Comparison of ENCODE assay signal across 8 cellular contexts in genomic region chr22:41781508-41781906, GRCh38. TPM values are rescaled to one million over a fixed set of nuclear protein-coding genes. Genes with fewer than 3 reads are reported as not detected.
A peak's percentile ranks its signal among the peaks of the same experiment; 100 is the strongest.
DNase-seq lines count a peak whose midpoint lies in the region; ATAC-seq and TF ChIP-seq lines count a peak whose summit lies in the region.

No MANE protein-coding gene starts in this region.

- H3K36me3 ChIP-seq in GM06990 (ENCODE audit: control insufficient read depth, insufficient read depth, low read length) (peaks cover 9% of the 10 kb centered on the region), Peyer's patch (no peaks in the 10 kb centered on the region), lung (ENCODE audit: control insufficient read depth in 2 of 2, insufficient read depth in 2 of 2, low read length in 2 of 2) (no peaks in the 10 kb centered on the region)

- TF ChIP-seq POLR2A in Peyer's patch (IDR thresholded peaks at IDR 0.05) = no peak

- 37 to 70% methylated on average over 1 of the region's 1 CpG for WGBS in lung, 2 donors

- H3K4me3 ChIP-seq in GM06990 (replicated peaks; ENCODE audit: low read depth, low read length) = peak overlapping the region; percentile 75
- H3K4me3 ChIP-seq in Peyer's patch = peak overlapping the region; percentile 21 to 39 (median 26)
- H3K4me3 ChIP-seq in lung = peak overlapping the region; percentile 11

- H3K9me3 ChIP-seq in Peyer's patch = no peaks in the 10 kb centered on the region
- no peaks in the 10 kb centered on the region for H3K9me3 ChIP-seq in lung (ENCODE audit: control insufficient read depth in 2 of 2, insufficient read depth in 1 of 2, low read length in 1 of 2)

- H3K27me3 ChIP-seq in GM06990 (replicated peaks; ENCODE audit: control insufficient read depth, insufficient read depth, low read length) = no peaks in the 10 kb centered on the region
- no peaks in the 10 kb centered on the region for H3K27me3 ChIP-seq in Peyer's patch
- H3K27me3 ChIP-seq in lung (ENCODE audit: control insufficient read depth, insufficient read depth) = no peaks in the 10 kb centered on the region

- peak; percentile 21 for ATAC-seq in GM21723 (IDR thresholded peaks at IDR 0.05; ENCODE audit: unreplicated experiment)
- ATAC-seq in lung (ENCODE audit: insufficient read depth, low FRiP score) = no peak
- ATAC-seq in HG03108 (IDR thresholded peaks at IDR 0.05; ENCODE audit: unreplicated experiment) = no peak
- no peak for ATAC-seq in HG02938 (IDR thresholded peaks at IDR 0.05; ENCODE audit: unreplicated experiment)
- ATAC-seq in HG02884 (IDR thresholded peaks at IDR 0.05; ENCODE audit: unreplicated experiment) = no peak

- H3K27ac ChIP-seq in Peyer's patch (peak overlapping the region; percentile 59 to 84 (median 73)), lung (ENCODE audit: low read depth in 1 of 2, low read length in 1 of 2) (peak overlapping the region in 1 of 2 donors; percentile 23)

- no peak for TF ChIP-seq CTCF in GM06990 (IDR thresholded peaks at IDR 0.05; ENCODE audit: insufficient read depth, low read length, poor library complexity, severe bottlenecking)
- TF ChIP-seq CTCF in Peyer's patch (IDR thresholded peaks at IDR 0.05) = no peak
- no peak for TF ChIP-seq CTCF in lung (IDR thresholded peaks at IDR 0.05; ENCODE audit: control extremely low read depth, extremely low read depth)

- DNase-seq in GM06990 (ENCODE audit: extremely low read depth, insufficient read length) = no peak
- DNase-seq in Peyer's patch = no peak
- no peak for DNase-seq in lung (ENCODE audit: low spot score)
- no peak for DNase-seq in NCI-H1105 (lab: John Stamatoyannopoulos, UW)

- H3K4me1 ChIP-seq in Peyer's patch = peaks cover 0 to 9% (median 3%) of the 10 kb centered on the region in 4 donors
- H3K4me1 ChIP-seq in lung (ENCODE audit: control insufficient read depth in 2 of 2, insufficient read depth in 2 of 2, low read length in 2 of 2) = peaks cover 0 to 2% of the 10 kb centered on the region in 2 donors

RNA-seq across cellular contexts. Expression of gene CCDC134, which starts 19.0 kb away (rescaled TPM):
- 10 to 100 TPM in 2 of 4 donors, 1 to 10 TPM in 2; 8.1 to 20.6 (median 10.2) TPM for total RNA-seq in Peyer's patch
- total RNA-seq in lung = 10 to 100 TPM in 1 of 2 donors, 1 to 10 TPM in 1; 9.9 to 10.6 TPM
- 1 to 10 TPM; 2.5 to 4.2 TPM for polyA plus RNA-seq in lung

RNA-seq across cellular contexts. Expression of gene SREBF2, which starts 51.4 kb away (rescaled TPM):
- 100 to 1,000 TPM in 3 of 4 donors, 10 to 100 TPM in 1; 66.0 to 221 (median 144) TPM for total RNA-seq in Peyer's patch
- 100 to 1,000 TPM in 1 of 2 donors, 10 to 100 TPM in 1; 68.1 to 155 TPM for total RNA-seq in lung
- 10 to 100 TPM; 70.6 to 81.2 TPM for polyA plus RNA-seq in lung

Comparison
In these comparisons a context has a peak if more than half of its experiments do, and no peak if none do; other contexts are left out.
1. H3K4me3 ChIP-seq: peak in every context shown above with its lines; median percentile 75 in GM06990; 26 in Peyer's patch; 11 in lung.